In the genomic region with DNA sequence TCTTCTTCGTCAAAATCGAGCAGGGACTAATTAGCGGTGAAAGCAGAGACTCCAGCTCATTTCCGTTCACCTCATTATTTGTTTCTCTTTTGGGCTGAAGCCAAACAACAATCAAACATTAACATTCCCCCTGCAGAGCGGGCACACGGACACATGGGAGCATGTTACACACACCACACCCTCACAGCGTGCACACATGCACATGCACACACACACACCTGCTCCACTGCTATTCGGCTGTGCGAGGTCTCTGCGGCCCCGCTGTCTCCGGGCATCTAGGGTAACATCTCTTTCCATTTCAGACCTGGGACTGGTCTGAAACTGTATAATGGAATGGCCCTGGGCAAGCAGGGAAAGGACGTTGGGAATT, we compare ENCODE assay signal across 8 cellular contexts. TPM values are rescaled to one million over a fixed set of nuclear protein-coding genes. Genes with fewer than 3 reads are reported as not detected.
DNase-seq lines count a peak whose midpoint lies in the region; ATAC-seq, FAIRE-seq and TF ChIP-seq lines count a peak whose summit lies in the region.

No MANE protein-coding gene starts in this region.

- 0 out of 2 replicates have a peak overlapping the region, but pooled peaks have one; percentile 30 for H2BK5ac ChIP-seq in H1 (ENCODE audit: low read depth, low read length)

- H3K27me3 Mint-ChIP-seq in activated T-cell treated with anti-CD3 and anti-CD28 coated beads, Interleukin-2, amount 50 U/mL, for 24 hours, result no peaks in the 10 kb centered on the region

- no peaks in the 10 kb centered on the region for H3K79me1 ChIP-seq in H1 (ENCODE audit: low read depth, low read length)

- H3K36me3 ChIP-seq in H1 (ENCODE audit: control insufficient read depth in 2 of 4, insufficient read depth in 4 of 4, low read length in 3 of 4), result no peaks in the 10 kb centered on the region
- no peaks in the 10 kb centered on the region for H3K36me3 ChIP-seq in parathyroid adenoma (ENCODE audit: control insufficient read depth, insufficient read depth, low read length)

- no peaks in the 10 kb centered on the region for H3K79me2 ChIP-seq in H1 (ENCODE audit: control insufficient read depth in 1 of 2, insufficient read depth in 2 of 2, low read length in 2 of 2)
- H3K79me2 ChIP-seq in parathyroid adenoma, result no peaks in the 10 kb centered on the region

- no peak overlapping the region for H2BK120ac ChIP-seq in H1 (replicated peaks; ENCODE audit: low read depth, low read length)

- H4K5ac ChIP-seq in H1 (ENCODE audit: insufficient read length, low read depth, low read length), result no peak overlapping the region

- H3K27ac Mint-ChIP-seq in activated T-cell treated with anti-CD3 and anti-CD28 coated beads, Interleukin-2, amount 50 U/mL, for 24 hours, result peak overlapping the region; percentile 90

- H3K4me1 ChIP-seq in H1 (replicated peaks in 1 of 4; ENCODE audit: control insufficient read depth in 3 of 4, insufficient read depth in 4 of 4, low read length in 3 of 4), result peaks cover 0 to 4% (median 3%) of the 10 kb centered on the region in 4 experiments; a peak in 3 of 7 replicates
- no peaks in the 10 kb centered on the region for H3K4me1 ChIP-seq in parathyroid adenoma

- H3K4me1 Mint-ChIP-seq in activated T-cell treated with anti-CD3 and anti-CD28 coated beads, Interleukin-2, amount 50 U/mL, for 24 hours (ENCODE audit: low read depth), result peaks cover 63% of the 10 kb centered on the region

- peak overlapping the region; percentile 44; the same call in 1 of the 2 replicates for H2BK12ac ChIP-seq in H1 (ENCODE audit: low read depth, low read length)

- H3K14ac ChIP-seq in H1 (ENCODE audit: insufficient read length), result no peak overlapping the region

- POLR2A ChIA-PET in H1 (lab: Charles Lee; ENCODE audit: partially characterized antibody), result interaction anchor here (1.2 kb wide), 1 partner anchor 63 kb away, joined by 3 read pairs; no protein-coding TSS in a partner anchor

- H3K36me3 Mint-ChIP-seq in activated T-cell treated with anti-CD3 and anti-CD28 coated beads, Interleukin-2, amount 50 U/mL, for 24 hours (ENCODE audit: low read depth), result peaks cover 5% of the 10 kb centered on the region

- H4K20me1 ChIP-seq in H1 (replicated peaks in 1 of 2; ENCODE audit: control insufficient read depth in 1 of 2, insufficient read depth in 2 of 2, low read length in 2 of 2), result peaks cover 0 to 2% of the 10 kb centered on the region in 2 experiments

- no peak overlapping the region for H3K56ac ChIP-seq in H1 (replicated peaks; ENCODE audit: insufficient read length, low read depth, low read length)

- TF ChIP-seq RAD21 in H1 (IDR thresholded peaks at IDR 0.05 in 1 of 2, conservative IDR thresholded peaks at IDR 0.05 in 1 of 2; ENCODE audit: low read depth in 2 of 2, low read length in 2 of 2), result no peak

- TF ChIP-seq CTCF in H1 (IDR thresholded peaks at IDR 0.05; ENCODE audit: control extremely low read depth in 1 of 3, insufficient read depth in 1 of 3, low read depth in 1 of 3, low read length in 3 of 3) (no peak), parathyroid adenoma (IDR thresholded peaks at IDR 0.05) (no peak)

- H3K23me2 ChIP-seq in H1 (ENCODE audit: low read depth, low read length), result peaks cover 4% of the 10 kb centered on the region; the same call in 1 of the 2 replicates

- H3K27ac ChIP-seq in H1 (ENCODE audit: low read depth, low read length), result no peak overlapping the region
- H3K27ac ChIP-seq in parathyroid adenoma, result no peak overlapping the region

- ATAC-seq in GM18873 (IDR thresholded peaks at IDR 0.05; ENCODE audit: low FRiP score, unreplicated experiment), result no peak

- peaks cover 0 to 17% (median 16%) of the 10 kb centered on the region in 4 experiments; a peak in 6 of 7 replicates for H3K27me3 ChIP-seq in H1 (replicated peaks in 1 of 4; ENCODE audit: control insufficient read depth in 3 of 4, extremely low read depth in 1 of 4, insufficient read depth in 3 of 4, low read length in 3 of 4)
- no peaks in the 10 kb centered on the region for H3K27me3 ChIP-seq in parathyroid adenoma (ENCODE audit: control insufficient read depth, insufficient read depth, low read length)

- H3K9ac ChIP-seq in H1 (replicated peaks in 1 of 4; ENCODE audit: extremely low read depth in 1 of 4, low read depth in 3 of 4, low read length in 3 of 4) (no peak overlapping the region), parathyroid adenoma (no peak overlapping the region)

- H2AFZ ChIP-seq in H1 (ENCODE audit: low read length) (peak overlapping the region; percentile 58; the same call in 1 of the 2 replicates), parathyroid adenoma (peak overlapping the region; percentile 97)

- H3K23ac ChIP-seq in H1 (ENCODE audit: insufficient read length), result no peak overlapping the region

- peak overlapping the region; percentile 90; the same call in 1 of the 2 replicates for H2BK15ac ChIP-seq in H1 (ENCODE audit: low read length)

- H3K4me3 Mint-ChIP-seq in activated T-cell treated with anti-CD3 and anti-CD28 coated beads, Interleukin-2, amount 50 U/mL, for 24 hours, result peak overlapping the region; percentile 79

- H3K4me2 ChIP-seq in H1 (ENCODE audit: insufficient read depth in 1 of 2, low read depth in 2 of 2, low read length in 2 of 2), result peak overlapping the region; percentile 58 to 98
- peak overlapping the region; percentile 91 for H3K4me2 ChIP-seq in parathyroid adenoma (ENCODE audit: low read length)

- H4K8ac ChIP-seq in H1 (ENCODE audit: extremely low read depth, insufficient read depth, low read length), result no peak overlapping the region

- no peak for DNase-seq in activated T-cell treated with anti-CD3 and anti-CD28 coated beads, Interleukin-2, amount 50 U/mL, for 24 hours
- no peak for DNase-seq in activated T-cell treated with anti-CD3 and anti-CD28 coated beads, Interleukin-2, amount 50 U/mL, for 1 hour
- DNase-seq in NCI-H774 (lab: John Stamatoyannopoulos, UW) (peak; percentile 22), H1 (ENCODE audit: low read depth in 1 of 2, low spot score in 2 of 2) (peak in 1 of 2 experiments; percentile 52), SIG-M5 (lab: John Stamatoyannopoulos, UW) (no peak), activated gamma-delta T cell (lab: John Stamatoyannopoulos, UW) (no peak)

- peak overlapping the region in 3 of 4 experiments; percentile 49 to 71 (median 71); a peak in 6 of 8 replicates for H3K4me3 ChIP-seq in H1 (ENCODE audit: extremely low read depth in 1 of 4, insufficient read depth in 2 of 4, low read depth in 3 of 4, low read length in 4 of 4)
- peak overlapping the region; percentile 56 for H3K4me3 ChIP-seq in parathyroid adenoma (ENCODE audit: low read depth, low read length)

- no peak for TF ChIP-seq POLR2A in H1 (IDR thresholded peaks at IDR 0.05; ENCODE audit: control extremely low read depth in 1 of 2, low read depth in 2 of 2, low read length in 2 of 2)

- CTCF ChIA-PET in H1 (lab: Charles Lee; ENCODE audit: partially characterized antibody), result interaction anchor here (0.6 to 7.0 kb wide), 80 partner anchors 7 to 788 kb away, joined by 3 to 101 read pairs (median 4); partner anchors contain the start of gene LRRC8C

- no peak for TF ChIP-seq EP300 in H1 (IDR thresholded peaks at IDR 0.05; ENCODE audit: borderline replicate concordance in 1 of 2, low read depth in 2 of 2, low read length in 2 of 2)

- 75% methylated on average over 13 of the region's 13 CpGs; no CpG with 5 or more reads in 1 of the 2 experiments for WGBS in H1 (ENCODE audit: extremely low coverage in 1 of 2, insufficient coverage in 1 of 2, insufficient read length in 1 of 2, insufficient replicate concordance in 2 of 2, low coverage in 1 of 2, low lambda C conversion rate in 2 of 2, missing lambda C conversion rate in 1 of 2), 2 experiments

- H3K4ac ChIP-seq in H1 (replicated peaks; ENCODE audit: insufficient read length, low read depth, low read length), result peak overlapping the region; percentile 42

- H4K91ac ChIP-seq in H1 (replicated peaks; ENCODE audit: insufficient read length, low read length), result peak overlapping the region; percentile 92

- H3K18ac ChIP-seq in H1 (ENCODE audit: extremely low read depth, low read length), result no peak overlapping the region; the same call in 1 of the 2 replicates

- H2AK5ac ChIP-seq in H1 (ENCODE audit: low read depth, low read length), result no peak overlapping the region

- no peak overlapping the region for H2BK20ac ChIP-seq in H1 (ENCODE audit: low read length)

- no peaks in the 10 kb centered on the region for H3K9me3 Mint-ChIP-seq in activated T-cell treated with anti-CD3 and anti-CD28 coated beads, Interleukin-2, amount 50 U/mL, for 24 hours

- no peaks in the 10 kb centered on the region for H3K9me3 ChIP-seq in H1 (ENCODE audit: insufficient read depth in 2 of 2, low read depth in 1 of 2, low read length in 1 of 2)
- no peaks in the 10 kb centered on the region for H3K9me3 ChIP-seq in parathyroid adenoma (ENCODE audit: control insufficient read depth, low read length)

- no peak for FAIRE-seq in H1 (lab: Jason Lieb, UNC)

TF ChIP-seq in H1, 55 proteins besides CTCF, POLR2A, EP300 and RAD21 (continues in another document):
- TF ChIP-seq KDM1A (IDR thresholded peaks at IDR 0.05; ENCODE audit: borderline replicate concordance, low read length) (no peak), KDM5A (IDR thresholded peaks at IDR 0.05; ENCODE audit: low read length) (no peak), SIX5 (IDR thresholded peaks at IDR 0.05; ENCODE audit: low read depth, low read length) (no peak), POU5F1 (IDR thresholded peaks at IDR 0.05; ENCODE audit: low read depth, low read length) (no peak), MAFK (IDR thresholded peaks at IDR 0.05; ENCODE audit: low read depth, low read length) (no peak), KDM4A (IDR thresholded peaks at IDR 0.05; ENCODE audit: low read depth, low read length, severe bottlenecking) (no peak), TEAD4 (IDR thresholded peaks at IDR 0.05; ENCODE audit: low read depth, low read length) (no peak), TCF12 (IDR thresholded peaks at IDR 0.05; ENCODE audit: low read depth, low read length) (no peak), SRF (IDR thresholded peaks at IDR 0.05; ENCODE audit: low read depth, low read length) (no peak)
- TF ChIP-seq, protein P1, sequence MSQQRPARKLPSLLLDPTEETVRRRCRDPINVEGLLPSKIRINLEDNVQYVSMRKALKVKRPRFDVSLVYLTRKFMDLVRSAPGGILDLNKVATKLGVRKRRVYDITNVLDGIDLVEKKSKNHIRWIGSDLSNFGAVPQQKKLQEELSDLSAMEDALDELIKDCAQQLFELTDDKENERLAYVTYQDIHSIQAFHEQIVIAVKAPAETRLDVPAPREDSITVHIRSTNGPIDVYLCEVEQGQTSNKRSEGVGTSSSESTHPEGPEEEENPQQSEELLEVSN (IDR thresholded peaks at IDR 0.05), result no peak

RNA-seq across cellular contexts. Expression of gene LRRC8D, which starts 58.4 kb away (rescaled TPM):
- 58.5 and 58.9 TPM in 2 replicates for total RNA-seq in H1 (2021; fragmentation: NEBNext Ultra II Directional; extraction: Animal tissue kit (Norgen Biotek cat#: 25700))
- polyA plus RNA-seq in H1 (2011; rRNA removed), result 42.0 and 49.1 TPM in 2 replicates
- polyA plus RNA-seq in H1 (2011; cell fraction: cytosol; rRNA removed), result 48.4 TPM
- 45.7 TPM for polyA plus RNA-seq in H1 (2011; cell fraction: nucleus; rRNA removed)
- polyA plus RNA-seq in H1 (2012, experiment 1 of 2), result 29.8 to 37.9 TPM (median 34.2 TPM) in 4 replicates
- 3.1 TPM for polyA plus RNA-seq in H1 (2012, experiment 2 of 2)
- polyA plus RNA-seq in H1 (2013, experiment 1 of 2), result 44.7 TPM
- polyA plus RNA-seq in H1 (2013, experiment 2 of 2), result 50.3 TPM
- 90.4 and 90.6 TPM in 2 replicates for polyA minus RNA-seq in H1 (2011; rRNA and poly(A)+ RNA removed)
- 49.9 TPM for polyA minus RNA-seq in H1 (2011; cell fraction: cytosol; rRNA and poly(A)+ RNA removed)
- polyA minus RNA-seq in H1 (2011; cell fraction: nucleus; rRNA and poly(A)+ RNA removed), result 53.5 TPM
